ENCODE assay signal across 1 cellular context in the genomic region with DNA sequence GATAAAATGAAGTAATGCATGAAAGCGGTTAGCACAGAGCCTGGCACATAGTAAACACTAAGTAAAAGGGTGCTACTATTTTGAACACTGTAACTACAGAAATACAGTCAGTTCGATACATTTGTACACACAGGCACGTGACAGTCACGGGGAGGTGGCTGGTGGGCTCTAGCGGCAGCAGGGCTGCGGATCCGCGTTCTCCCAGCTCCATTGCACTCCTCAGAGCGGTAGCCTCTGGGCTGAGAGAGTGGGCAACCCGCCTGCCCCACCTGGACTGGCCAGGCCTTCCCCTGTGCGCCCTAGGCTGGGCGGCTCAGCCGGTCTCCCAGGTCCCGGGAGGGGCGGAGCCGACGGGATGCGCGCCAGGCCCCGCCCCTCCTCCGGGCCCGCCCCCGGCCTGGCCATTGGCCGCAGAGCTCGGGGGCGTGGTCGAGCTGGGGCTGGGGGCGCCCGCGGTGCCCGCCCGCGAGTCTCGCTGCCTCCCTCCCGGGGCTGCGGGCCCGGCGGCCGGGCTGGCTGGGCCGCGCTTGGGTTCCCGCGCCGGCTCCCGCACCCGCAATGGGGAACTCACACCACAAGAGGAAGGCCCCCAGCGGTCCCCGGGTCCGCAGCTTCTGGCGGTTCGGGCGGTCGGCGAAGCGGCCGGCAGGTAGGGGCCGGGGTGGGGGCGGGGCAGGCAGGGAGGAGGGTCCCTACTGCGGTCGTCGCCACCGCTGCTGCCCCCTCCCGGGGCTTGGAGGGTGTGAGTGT.
TF ChIP-seq lines count a peak whose summit lies in the region.

No MANE protein-coding gene starts in this region.

TF ChIP-seq in IMR-90, 13 proteins besides CTCF, POLR2A, EP300 and RAD21 (continued from another document):
- TF ChIP-seq, protein P1, sequence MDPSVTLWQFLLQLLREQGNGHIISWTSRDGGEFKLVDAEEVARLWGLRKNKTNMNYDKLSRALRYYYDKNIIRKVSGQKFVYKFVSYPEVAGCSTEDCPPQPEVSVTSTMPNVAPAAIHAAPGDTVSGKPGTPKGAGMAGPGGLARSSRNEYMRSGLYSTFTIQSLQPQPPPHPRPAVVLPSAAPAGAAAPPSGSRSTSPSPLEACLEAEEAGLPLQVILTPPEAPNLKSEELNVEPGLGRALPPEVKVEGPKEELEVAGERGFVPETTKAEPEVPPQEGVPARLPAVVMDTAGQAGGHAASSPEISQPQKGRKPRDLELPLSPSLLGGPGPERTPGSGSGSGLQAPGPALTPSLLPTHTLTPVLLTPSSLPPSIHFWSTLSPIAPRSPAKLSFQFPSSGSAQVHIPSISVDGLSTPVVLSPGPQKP (IDR thresholded peaks at IDR 0.05; ENCODE audit: borderline replicate concordance, low read depth, low read length) = no peak
- TF ChIP-seq, protein P2, sequence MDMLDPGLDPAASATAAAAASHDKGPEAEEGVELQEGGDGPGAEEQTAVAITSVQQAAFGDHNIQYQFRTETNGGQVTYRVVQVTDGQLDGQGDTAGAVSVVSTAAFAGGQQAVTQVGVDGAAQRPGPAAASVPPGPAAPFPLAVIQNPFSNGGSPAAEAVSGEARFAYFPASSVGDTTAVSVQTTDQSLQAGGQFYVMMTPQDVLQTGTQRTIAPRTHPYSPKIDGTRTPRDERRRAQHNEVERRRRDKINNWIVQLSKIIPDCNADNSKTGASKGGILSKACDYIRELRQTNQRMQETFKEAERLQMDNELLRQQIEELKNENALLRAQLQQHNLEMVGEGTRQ (IDR thresholded peaks at IDR 0.05; ENCODE audit: low read depth, low read length) = peak; percentile 71
- TF ChIP-seq MXI1 (IDR thresholded peaks at IDR 0.05; ENCODE audit: borderline replicate concordance, low read depth, low read length) = no peak
TF ChIP-seq in IMR-90: peak in this region for 3.
